ENCODE assay signal across 4 cellular contexts in the genomic region with DNA sequence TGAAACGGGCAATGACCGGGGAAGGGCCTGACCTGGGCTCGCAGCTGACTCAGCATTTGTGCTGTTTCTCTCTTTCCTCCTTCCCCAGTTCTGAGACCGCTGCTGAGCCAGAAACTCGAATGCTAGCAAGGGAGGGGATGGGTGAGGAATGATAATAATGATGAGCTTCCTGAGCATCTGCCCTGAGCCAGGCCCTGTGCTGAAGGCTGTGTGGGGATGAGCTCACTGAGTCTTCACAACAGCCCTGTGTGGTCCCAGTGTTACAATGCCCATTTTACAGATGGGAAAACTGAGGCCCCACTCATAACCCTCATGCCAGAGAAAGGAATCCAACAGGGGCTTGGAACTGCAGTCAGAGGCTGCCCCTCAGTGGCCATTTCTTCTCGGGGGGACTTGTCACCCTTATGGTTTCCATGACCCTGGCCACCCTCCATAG.
TF ChIP-seq lines count a peak whose summit lies in the region.

No MANE protein-coding gene starts in this region.

TF ChIP-seq in SK-N-SH, 30 proteins besides CTCF, POLR2A, EP300 and RAD21:
- TF ChIP-seq MEF2A (IDR thresholded peaks at IDR 0.05; ENCODE audit: borderline replicate concordance, low read depth), result no peak
- no peak for TF ChIP-seq FOSL2 (IDR thresholded peaks at IDR 0.05; ENCODE audit: borderline replicate concordance, low read depth)
- TF ChIP-seq SMC3 (IDR thresholded peaks at IDR 0.05; ENCODE audit: low read depth, low read length), result peak; percentile 25; the same call in 1 of the 2 replicates
- TF ChIP-seq SIN3A (IDR thresholded peaks at IDR 0.05; ENCODE audit: borderline replicate concordance, low read depth, low read length), result no peak
- no peak for TF ChIP-seq ELF1 (IDR thresholded peaks at IDR 0.05)
- no peak for TF ChIP-seq NFIC (IDR thresholded peaks at IDR 0.05; ENCODE audit: borderline replicate concordance)

TF ChIP-seq in SK-N-SH treated with all-trans-retinoic acid at 6 μM for 48 hours, 23 proteins besides CTCF, POLR2A, EP300 and RAD21:
- TF ChIP-seq, protein P1, sequence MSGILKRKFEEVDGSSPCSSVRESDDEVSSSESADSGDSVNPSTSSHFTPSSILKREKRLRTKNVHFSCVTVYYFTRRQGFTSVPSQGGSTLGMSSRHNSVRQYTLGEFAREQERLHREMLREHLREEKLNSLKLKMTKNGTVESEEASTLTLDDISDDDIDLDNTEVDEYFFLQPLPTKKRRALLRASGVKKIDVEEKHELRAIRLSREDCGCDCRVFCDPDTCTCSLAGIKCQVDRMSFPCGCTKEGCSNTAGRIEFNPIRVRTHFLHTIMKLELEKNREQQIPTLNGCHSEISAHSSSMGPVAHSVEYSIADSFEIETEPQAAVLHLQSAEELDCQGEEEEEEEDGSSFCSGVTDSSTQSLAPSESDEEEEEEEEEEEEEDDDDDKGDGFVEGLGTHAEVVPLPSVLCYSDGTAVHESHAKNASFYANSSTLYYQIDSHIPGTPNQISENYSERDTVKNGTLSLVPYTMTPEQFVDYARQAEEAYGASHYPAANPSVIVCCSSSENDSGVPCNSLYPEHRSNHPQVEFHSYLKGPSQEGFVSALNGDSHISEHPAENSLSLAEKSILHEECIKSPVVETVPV (CRISPR knock-in tag; IDR thresholded peaks at IDR 0.05), result no peak
- TF ChIP-seq POU6F1 (CRISPR knock-in tag; IDR thresholded peaks at IDR 0.05; ENCODE audit: borderline replicate concordance, low read depth) (no peak), ARNTL (CRISPR knock-in tag; IDR thresholded peaks at IDR 0.05; ENCODE audit: borderline replicate concordance, low read depth) (no peak), PATZ1 (CRISPR knock-in tag; IDR thresholded peaks at IDR 0.05; ENCODE audit: borderline replicate concordance) (no peak), OSR1 (CRISPR knock-in tag; IDR thresholded peaks at IDR 0.05) (no peak), ZFP30 (CRISPR knock-in tag; IDR thresholded peaks at IDR 0.05) (no peak), ZNF565 (CRISPR knock-in tag; conservative IDR thresholded peaks at IDR 0.05; ENCODE audit: low read depth) (no peak), ZNF70 (CRISPR knock-in tag; IDR thresholded peaks at IDR 0.05) (no peak), ZNF8 (CRISPR knock-in tag; IDR thresholded peaks at IDR 0.05) (no peak), ESRRG (CRISPR knock-in tag; IDR thresholded peaks at IDR 0.05) (no peak), ZC3H10 (CRISPR knock-in tag; IDR thresholded peaks at IDR 0.05) (no peak), ZFP3 (CRISPR knock-in tag; IDR thresholded peaks at IDR 0.05) (no peak), TCF4 (CRISPR knock-in tag; IDR thresholded peaks at IDR 0.05; ENCODE audit: borderline replicate concordance) (no peak), BACH2 (CRISPR knock-in tag; IDR thresholded peaks at IDR 0.05; ENCODE audit: borderline replicate concordance) (no peak)

TF ChIP-seq in Ishikawa, 13 proteins besides CTCF, POLR2A, EP300 and RAD21:
- TF ChIP-seq TCF12 (IDR thresholded peaks at IDR 0.05; ENCODE audit: low read depth) (no peak), CREB1 (IDR thresholded peaks at IDR 0.05; ENCODE audit: low read depth) (no peak), NFIC (IDR thresholded peaks at IDR 0.05) (no peak), EGR1 (IDR thresholded peaks at IDR 0.05) (no peak), ZBTB7A (IDR thresholded peaks at IDR 0.05; ENCODE audit: low read depth) (no peak), CEBPB (IDR thresholded peaks at IDR 0.05) (no peak), YY1 (IDR thresholded peaks at IDR 0.05; ENCODE audit: low read depth) (no peak), TAF1 (IDR thresholded peaks at IDR 0.05; ENCODE audit: low read depth) (no peak), MAX (IDR thresholded peaks at IDR 0.05) (no peak)
- TF ChIP-seq, protein P2, sequence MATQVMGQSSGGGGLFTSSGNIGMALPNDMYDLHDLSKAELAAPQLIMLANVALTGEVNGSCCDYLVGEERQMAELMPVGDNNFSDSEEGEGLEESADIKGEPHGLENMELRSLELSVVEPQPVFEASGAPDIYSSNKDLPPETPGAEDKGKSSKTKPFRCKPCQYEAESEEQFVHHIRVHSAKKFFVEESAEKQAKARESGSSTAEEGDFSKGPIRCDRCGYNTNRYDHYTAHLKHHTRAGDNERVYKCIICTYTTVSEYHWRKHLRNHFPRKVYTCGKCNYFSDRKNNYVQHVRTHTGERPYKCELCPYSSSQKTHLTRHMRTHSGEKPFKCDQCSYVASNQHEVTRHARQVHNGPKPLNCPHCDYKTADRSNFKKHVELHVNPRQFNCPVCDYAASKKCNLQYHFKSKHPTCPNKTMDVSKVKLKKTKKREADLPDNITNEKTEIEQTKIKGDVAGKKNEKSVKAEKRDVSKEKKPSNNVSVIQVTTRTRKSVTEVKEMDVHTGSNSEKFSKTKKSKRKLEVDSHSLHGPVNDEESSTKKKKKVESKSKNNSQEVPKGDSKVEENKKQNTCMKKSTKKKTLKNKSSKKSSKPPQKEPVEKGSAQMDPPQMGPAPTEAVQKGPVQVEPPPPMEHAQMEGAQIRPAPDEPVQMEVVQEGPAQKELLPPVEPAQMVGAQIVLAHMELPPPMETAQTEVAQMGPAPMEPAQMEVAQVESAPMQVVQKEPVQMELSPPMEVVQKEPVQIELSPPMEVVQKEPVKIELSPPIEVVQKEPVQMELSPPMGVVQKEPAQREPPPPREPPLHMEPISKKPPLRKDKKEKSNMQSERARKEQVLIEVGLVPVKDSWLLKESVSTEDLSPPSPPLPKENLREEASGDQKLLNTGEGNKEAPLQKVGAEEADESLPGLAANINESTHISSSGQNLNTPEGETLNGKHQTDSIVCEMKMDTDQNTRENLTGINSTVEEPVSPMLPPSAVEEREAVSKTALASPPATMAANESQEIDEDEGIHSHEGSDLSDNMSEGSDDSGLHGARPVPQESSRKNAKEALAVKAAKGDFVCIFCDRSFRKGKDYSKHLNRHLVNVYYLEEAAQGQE (IDR thresholded peaks at IDR 0.05; ENCODE audit: low read depth), result no peak
- TF ChIP-seq, protein P3, sequence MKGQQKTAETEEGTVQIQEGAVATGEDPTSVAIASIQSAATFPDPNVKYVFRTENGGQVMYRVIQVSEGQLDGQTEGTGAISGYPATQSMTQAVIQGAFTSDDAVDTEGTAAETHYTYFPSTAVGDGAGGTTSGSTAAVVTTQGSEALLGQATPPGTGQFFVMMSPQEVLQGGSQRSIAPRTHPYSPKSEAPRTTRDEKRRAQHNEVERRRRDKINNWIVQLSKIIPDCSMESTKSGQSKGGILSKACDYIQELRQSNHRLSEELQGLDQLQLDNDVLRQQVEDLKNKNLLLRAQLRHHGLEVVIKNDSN (IDR thresholded peaks at IDR 0.05), result no peak

TF ChIP-seq in GM12891, 5 proteins besides CTCF, POLR2A, EP300 and RAD21:
- TF ChIP-seq TAF1 (IDR thresholded peaks at IDR 0.05; ENCODE audit: low read depth, low read length) (no peak), POLR2AphosphoS5 (IDR thresholded peaks at IDR 0.05; ENCODE audit: low read depth, low read length) (no peak), PAX5 (IDR thresholded peaks at IDR 0.05; ENCODE audit: insufficient read depth, low read length, severe bottlenecking) (no peak), POU2F2 (IDR thresholded peaks at IDR 0.05; ENCODE audit: low read depth, low read length) (no peak), SPI1 (IDR thresholded peaks at IDR 0.05; ENCODE audit: low read depth, low read length) (no peak)
TF ChIP-seq in GM12891: peak in this region for 0.
